Comparison of ENCODE assay signal across 20 cellular contexts in the genomic region with DNA sequence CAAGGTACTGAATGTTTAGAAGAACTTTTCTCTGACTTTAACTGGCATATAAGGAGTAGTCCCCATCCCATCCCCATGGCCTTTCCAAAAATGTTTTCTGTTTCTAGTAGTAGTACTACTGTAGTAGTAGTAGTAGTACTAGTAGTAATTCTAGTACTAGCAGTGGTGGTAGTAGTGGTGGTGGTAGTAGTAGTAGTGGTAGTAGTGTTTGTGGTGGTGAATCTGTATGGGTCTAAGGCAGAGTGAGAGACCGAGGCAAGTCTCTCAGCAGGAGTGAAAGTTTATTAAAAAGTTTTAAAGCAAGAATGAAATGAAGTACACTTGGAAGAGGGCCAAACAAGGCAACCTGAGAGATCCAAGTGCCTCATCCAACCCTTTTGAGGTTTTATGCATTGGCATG.
"Had no signal": no experiment of that assay in that cellular context is flagged by ENCODE, and none has a peak within 500 bp of the region (broad histone marks: within the 10 kb centered on the region; RNA-seq: fewer than 3 reads in every experiment).

No MANE protein-coding gene starts in this region.

- DNase-seq: cortex of kidney; dorsolateral prefrontal cortex; effector CD8-positive, alpha-beta T cell; foreskin melanocyte; heart left ventricle; hypothalamus; islet precursor cell; mammary epithelial cell; mucosa of descending colon; naive thymus-derived CD8-positive, alpha-beta T cell; spleen; stimulated activated CD4-positive, alpha-beta T cell treated with anti-CD3 and anti-CD28 coated beads, Interleukin-15, amount 100 ng/mL, for 24 hours; stimulated activated CD4-positive, alpha-beta T cell treated with anti-CD3 and anti-CD28 coated beads, Interleukin-1b, Interleukin-23, amount 100 ng/mL, for 48 hours; stimulated activated CD4-positive, alpha-beta T cell treated with anti-CD3 and anti-CD28 coated beads, Interleukin-4, amount 100 ng/mL, for 4 hours; stimulated activated naive CD4-positive, alpha-beta T cell; tibial artery; upper lobe of left lung; uterus had no signal

- H3K4me3 ChIP-seq: dorsolateral prefrontal cortex, heart left ventricle, mucosa of descending colon, spleen, tibial artery, upper lobe of left lung, uterus had no signal

- H3K27me3 Mint-ChIP-seq: naive thymus-derived CD8-positive, alpha-beta T cell had no signal

- ATAC-seq: heart left ventricle; left lobe of liver; mucosa of descending colon; naive thymus-derived CD8-positive, alpha-beta T cell; sciatic nerve had no signal

- H3K4me3 Mint-ChIP-seq: naive thymus-derived CD8-positive, alpha-beta T cell had no signal
